Comparison of ENCODE assay signal across 21 cellular contexts in the genomic region with DNA sequence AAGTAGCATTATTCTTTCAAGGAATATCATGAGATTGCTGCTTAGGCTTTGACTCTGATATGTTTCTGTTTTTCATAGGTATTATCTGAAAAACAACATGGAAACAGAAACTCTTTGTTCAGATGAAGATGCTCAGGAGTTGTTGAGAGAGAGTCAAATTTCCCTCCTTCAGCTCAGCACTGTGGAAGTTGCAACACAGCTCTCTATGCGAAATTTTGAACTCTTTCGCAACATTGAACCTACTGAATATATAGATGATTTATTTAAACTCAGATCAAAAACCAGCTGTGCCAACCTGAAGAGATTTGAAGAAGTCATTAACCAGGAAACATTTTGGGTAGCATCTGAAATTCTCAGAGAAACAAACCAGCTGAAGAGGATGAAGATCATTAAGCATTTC.
A peak's percentile ranks its signal among the peaks of the same experiment; 100 is the strongest.
DNase-seq lines count a peak whose midpoint lies in the region; ATAC-seq, FAIRE-seq and TF ChIP-seq lines count a peak whose summit lies in the region.
"Had no signal": no experiment of that assay in that cellular context is flagged by ENCODE, and none has a peak within 500 bp of the region (broad histone marks: within the 10 kb centered on the region; RNA-seq: fewer than 3 reads in every experiment).

No MANE protein-coding gene starts in this region.

- no peak for TF ChIP-seq POLR2A in A549 (IDR thresholded peaks at IDR 0.05; ENCODE audit: low read length)

- POLR2A ChIA-PET in A549 (lab: Yijun Ruan, JAX) (no interaction called here), RWPE1 (lab: Yijun Ruan, JAX; ENCODE audit: low non-redundant PET) (no interaction called here)

- no peak overlapping the region for H3K4me3 ChIP-seq in A549
- no peak overlapping the region for H3K4me3 ChIP-seq in HL-60 (replicated peaks; ENCODE audit: insufficient read depth, low read length)
- no peak overlapping the region for H3K4me3 ChIP-seq in fibroblast of pulmonary artery (replicated peaks; ENCODE audit: low read depth, low read length)
- no peak overlapping the region for H3K4me3 ChIP-seq in brain microvascular endothelial cell (ENCODE audit: low read depth, low read length)
- H3K4me3 ChIP-seq: prostate gland, upper lobe of right lung had no signal

- H3K27me3 ChIP-seq in HL-60 (ENCODE audit: insufficient read depth, poor library complexity, severe bottlenecking) (no peaks in the 10 kb centered on the region), brain microvascular endothelial cell (replicated peaks) (no peaks in the 10 kb centered on the region)
- H3K27me3 ChIP-seq: upper lobe of right lung had no signal

- no peaks in the 10 kb centered on the region for H3K9me3 ChIP-seq in A549
- H3K9me3 ChIP-seq: prostate gland, upper lobe of right lung had no signal

- TF ChIP-seq EP300 in A549 (IDR thresholded peaks at IDR 0.05): no peak

- H3K4me1 ChIP-seq in A549: 0 out of 3 replicates have a peak, but pooled peaks cover 3% of the 10 kb centered on the region
- H3K4me1 ChIP-seq: prostate gland, upper lobe of right lung had no signal

- FAIRE-seq in A549 (lab: Jason Lieb, UNC): no peak
- FAIRE-seq: endothelial cell of umbilical vein, H54 had no signal

- no peak for TF ChIP-seq CTCF in A549 (IDR thresholded peaks at IDR 0.05)
- no peak for TF ChIP-seq CTCF in HL-60 (IDR thresholded peaks at IDR 0.05; ENCODE audit: insufficient read depth, low read length)
- no peak for TF ChIP-seq CTCF in RWPE1 (conservative IDR thresholded peaks at IDR 0.05; ENCODE audit: low read depth)
- TF ChIP-seq CTCF in fibroblast of pulmonary artery (IDR thresholded peaks at IDR 0.05; ENCODE audit: low read length, missing control alignments): no peak
- TF ChIP-seq CTCF in brain microvascular endothelial cell (IDR thresholded peaks at IDR 0.05; ENCODE audit: low read depth, low read length, missing control alignments): no peak

- peaks cover 34% of the 10 kb centered on the region for H3K36me3 ChIP-seq in brain microvascular endothelial cell (replicated peaks)

- CTCF ChIA-PET in A549 (lab: Yijun Ruan, JAX): no interaction called here
- CTCF ChIA-PET in RWPE1 (lab: Yijun Ruan, JAX): no interaction called here

- no peak overlapping the region for H3K4me2 ChIP-seq in A549

- 83% methylated on average over 2 of the region's 2 CpGs for WGBS in A549 (ENCODE audit: missing lambda C conversion rate)

- no peak for TF ChIP-seq RAD21 in A549 (conservative IDR thresholded peaks at IDR 0.05 in 1 of 2, IDR thresholded peaks at IDR 0.05 in 1 of 2)

- in situ Hi-C loops in brain microvascular endothelial cell (cut with HindIII; ENCODE audit: low pct_ligation_motif_present, low sequenced_read_pairs): no loop called here

- ATAC-seq in A549: no peak
- ATAC-seq: upper lobe of right lung had no signal

- H3K27ac ChIP-seq in A549 (no peak overlapping the region), HL-60 (replicated peaks) (no peak overlapping the region), RWPE1 (no peak overlapping the region), brain microvascular endothelial cell (no peak overlapping the region), substantia nigra (ENCODE audit: low read depth, low read length, poor library complexity, severe bottlenecking) (no peak overlapping the region)
- H3K27ac ChIP-seq: prostate gland, upper lobe of right lung had no signal

- DNase-seq in A549 (ENCODE audit: low read depth in 1 of 2, low spot score in 1 of 2) (no peak), HL-60 (ENCODE audit: low read depth in 1 of 2, low spot score in 1 of 2) (peak; percentile 4 to 23), RWPE1 (ENCODE audit: low spot score) (peak; percentile 4), fibroblast of pulmonary artery (ENCODE audit: low read depth) (peak; percentile 67), brain microvascular endothelial cell (no peak), substantia nigra (lab: John Stamatoyannopoulos, UW) (no peak), hepatic stellate cell (ENCODE audit: low spot score) (no peak)
- no peak for DNase-seq in stimulated activated naive CD4-positive, alpha-beta T cell treated with Interleukin-2 at 50 U/mL for 16 hours (lab: John Stamatoyannopoulos, UW)
- DNase-seq: ACHN; activated CD4-positive, CD25-positive, alpha-beta regulatory T cell treated with anti-CD3 and anti-CD28 coated beads, Interleukin-2, amount 50 U/mL, for 72 hours; amygdala; CD8-positive, alpha-beta memory T cell; glutamatergic neuron; immature natural killer cell; NCI-H82; nephron progenitor cell; stimulated activated naive CD4-positive, alpha-beta T cell; upper lobe of right lung had no signal

TF ChIP-seq in A549, 52 proteins besides CTCF, POLR2A, EP300 and RAD21:
- TF ChIP-seq HDAC2 (IDR thresholded peaks at IDR 0.05) (no peak), NPAS2 (CRISPR knock-in tag; IDR thresholded peaks at IDR 0.05; ENCODE audit: borderline replicate concordance) (no peak), CEBPB (IDR thresholded peaks at IDR 0.05) (peak; percentile 49 to 74; a peak in 2 of 4 replicates)
TF ChIP-seq in A549: peak in this region for 1.

Comparison
In these comparisons a context has a peak if more than half of its experiments do, and no peak if none do; other contexts are left out.
1. DNase-seq: peak in HL-60 (2 of 2), RWPE1 (single experiment) and fibroblast of pulmonary artery (single experiment); none in A549 (0 of 2), brain microvascular endothelial cell (single experiment), stimulated activated naive CD4-positive, alpha-beta T cell treated with Interleukin-2 at 50 U/mL for 16 hours (single experiment), substantia nigra (0 of 49) and hepatic stellate cell (single experiment).